Comparison of ENCODE assay signal across 18 cellular contexts in genomic region chr21:45262041-45262581, GRCh38. TPM values are rescaled to one million over a fixed set of nuclear protein-coding genes. Genes with fewer than 3 reads are reported as not detected.
DNase-seq lines count a peak whose midpoint lies in the region; ATAC-seq, FAIRE-seq and TF ChIP-seq lines count a peak whose summit lies in the region.
"Had no signal": no experiment of that assay in that cellular context is flagged by ENCODE, and none has a peak within 500 bp of the region (broad histone marks: within the 10 kb centered on the region; RNA-seq: fewer than 3 reads in every experiment).

No MANE protein-coding gene starts in this region.

- no peak overlapping the region for H3K4me2 ChIP-seq in osteoblast (ENCODE audit: insufficient read depth, low read length)
- H3K4me2 ChIP-seq: BLaER1 had no signal

- no peak overlapping the region for H3K4me3 ChIP-seq in esophagus muscularis mucosa
- H3K4me3 ChIP-seq in osteoblast (ENCODE audit: insufficient read depth, low read length), result no peak overlapping the region
- H3K4me3 ChIP-seq: BLaER1 had no signal

- no peak for TF ChIP-seq POLR2A in esophagus muscularis mucosa (IDR thresholded peaks at IDR 0.05; ENCODE audit: low read depth)

- peaks cover under 1% of the 10 kb centered on the region for H3K79me2 ChIP-seq in osteoblast (ENCODE audit: insufficient read depth, low read length)

- WGBS in esophagus muscularis mucosa, result 96% methylated on average over 7 of the region's 7 CpGs

- H2AFZ ChIP-seq in osteoblast (ENCODE audit: low read length), result no peak overlapping the region

- no peak for ATAC-seq in HG02759 (IDR thresholded peaks at IDR 0.05; ENCODE audit: unreplicated experiment)
- ATAC-seq: Right ventricle myocardium inferior had no signal

- no peak for FAIRE-seq in D721Med (lab: Jason Lieb, UNC)
- FAIRE-seq: G401.6, GM12892, H1 had no signal

- TF ChIP-seq EP300 in esophagus muscularis mucosa (IDR thresholded peaks at IDR 0.05), result no peak

- H3K9me3 ChIP-seq in esophagus muscularis mucosa, result no peaks in the 10 kb centered on the region
- no peaks in the 10 kb centered on the region for H3K9me3 ChIP-seq in osteoblast (ENCODE audit: low read depth, low read length)
- H3K9me3 ChIP-seq: BLaER1 had no signal

- H3K4me1 ChIP-seq in esophagus muscularis mucosa (no peaks in the 10 kb centered on the region), osteoblast (ENCODE audit: insufficient read depth, low read length) (no peaks in the 10 kb centered on the region)

- DNase-seq in 8988T (peak; percentile 4), D721Med (ENCODE audit: insufficient read length, low spot score) (peak; percentile 1), esophagus muscularis mucosa (ENCODE audit: extremely low spot score) (peak; percentile 74), osteoblast (ENCODE audit: insufficient read length, low spot score, missing footprints) (peak; percentile 25), HuH-7.5 (ENCODE audit: low spot score) (no peak), SHP77 treated with DMSO at 0.1 percent for 48 hours (lab: John Stamatoyannopoulos, UW) (no peak)
- DNase-seq: COR-L47, MM.1S, NCI-H1105, NCI-H187 treated with DMSO at 0.1 percent for 48 hours, NCI-H446, NCI-H748 treated with DMSO at 0.1 percent for 48 hours had no signal

- H3K27ac ChIP-seq in esophagus muscularis mucosa (replicated peaks in 1 of 4) (no peak overlapping the region), osteoblast (ENCODE audit: low read depth, low read length) (no peak overlapping the region)
- H3K27ac ChIP-seq: BLaER1 had no signal

- no peak for TF ChIP-seq CTCF in D721Med (IDR thresholded peaks at IDR 0.05; ENCODE audit: insufficient read depth, missing control alignments)
- TF ChIP-seq CTCF in esophagus muscularis mucosa (IDR thresholded peaks at IDR 0.05), result no peak
- TF ChIP-seq CTCF in osteoblast (IDR thresholded peaks at IDR 0.05; ENCODE audit: extremely low read depth, low read depth, low read length), result no peak

- peaks cover 0 to 10% (median 0%) of the 10 kb centered on the region in 4 donors for H3K27me3 ChIP-seq in esophagus muscularis mucosa
- peaks cover 28% of the 10 kb centered on the region for H3K27me3 ChIP-seq in osteoblast (ENCODE audit: insufficient read depth, low read length)
- H3K27me3 ChIP-seq: BLaER1 had no signal

- H3K36me3 ChIP-seq in esophagus muscularis mucosa, result peaks cover 20 to 49% (median 44%) of the 10 kb centered on the region in 4 donors
- H3K36me3 ChIP-seq in osteoblast (ENCODE audit: insufficient read depth, low read length), result peaks cover 38% of the 10 kb centered on the region

- intact Hi-C loops in esophagus muscularis mucosa (cut with DNase I), result no loop called here

- peaks cover 29% of the 10 kb centered on the region for H4K20me1 ChIP-seq in osteoblast (ENCODE audit: insufficient read depth, low read length)

RNA-seq across cellular contexts. Expression of gene POFUT2, which starts 25.6 kb away (rescaled TPM):
- total RNA-seq in esophagus muscularis mucosa, result 10 to 100 TPM; 15.8 to 21.6 (median 18.7) TPM
- 35.8 and 39.2 TPM in 2 replicates for total RNA-seq in osteoblast

Comparison
In these comparisons a context has a peak if more than half of its experiments do, and no peak if none do; other contexts are left out.
1. DNase-seq: peak in 8988T (single experiment), D721Med (single experiment), esophagus muscularis mucosa (single experiment) and osteoblast (single experiment); none in HuH-7.5 (single experiment) and SHP77 treated with DMSO at 0.1 percent for 48 hours (single experiment).